Comparison of ENCODE assay signal across 20 cellular contexts in genomic region chr10:101777857-101778145, GRCh38. TPM values are rescaled to one million over a fixed set of nuclear protein-coding genes. Genes with fewer than 3 reads are reported as not detected.
DNase-seq lines count a peak whose midpoint lies in the region; ATAC-seq and TF ChIP-seq lines count a peak whose summit lies in the region.
"Had no signal": no experiment of that assay in that cellular context is flagged by ENCODE, and none has a peak within 500 bp of the region (broad histone marks: within the 10 kb centered on the region; RNA-seq: fewer than 3 reads in every experiment).

No MANE protein-coding gene starts in this region.

- 87 to 91% methylated on average over 1 of the region's 1 CpG for WGBS in testis, 2 donors

- TF ChIP-seq CTCF in natural killer cell (IDR thresholded peaks at IDR 0.05) (no peak), WTC11 (IDR thresholded peaks at IDR 0.05) (no peak), mesothelial cell of epicardium (IDR thresholded peaks at IDR 0.05; ENCODE audit: unreplicated experiment) (no peak), testis (IDR thresholded peaks at IDR 0.05) (no peak)

- no peak overlapping the region for H3K27ac ChIP-seq in testis
- H3K27ac ChIP-seq: esophagus muscularis mucosa, heart left ventricle, SK-N-MC had no signal

- peaks cover 6% of the 10 kb centered on the region for H3K27me3 ChIP-seq in testis

- H3K27ac Mint-ChIP-seq in natural killer cell (no peak overlapping the region), WTC11 (no peak overlapping the region), mesothelial cell of epicardium (no peak overlapping the region)
- no peak overlapping the region for H3K27ac Mint-ChIP-seq in natural killer cell treated with Interleukin-12 subunit alpha and Interleukin-12 subunit beta and Interleukin-15 and Interleukin-18, amount 100 ng/mL, for 72 hours
- H3K27ac Mint-ChIP-seq: activated CD8-positive, alpha-beta T cell treated with anti-CD3 and anti-CD28 coated beads, Interleukin-2, amount 10 ng/mL, durations not matched to agents 7 days and 5 days; dendritic cell treated with granulocyte-macrophage colony-stimulating factor and Interleukin-4, amounts not matched to agents 40 ng/mL and 50 ng/mL, for 4 days had no signal

- H3K9me3 ChIP-seq in testis: no peaks in the 10 kb centered on the region
- H3K9me3 ChIP-seq: esophagus muscularis mucosa, heart left ventricle had no signal

- H3K36me3 Mint-ChIP-seq in natural killer cell (no peaks in the 10 kb centered on the region), WTC11 (no peaks in the 10 kb centered on the region), mesothelial cell of epicardium (peaks cover 8% of the 10 kb centered on the region)
- H3K36me3 Mint-ChIP-seq in natural killer cell treated with Interleukin-12 subunit alpha and Interleukin-12 subunit beta and Interleukin-15 and Interleukin-18, amount 100 ng/mL, for 72 hours: peaks cover 6% of the 10 kb centered on the region

- intact Hi-C loops in natural killer cell (cut with micrococcal nuclease) (no loop called here), testis (cut with DNase I; ENCODE audit: low total_unique reads) (no loop called here)

- H3K9me3 Mint-ChIP-seq in natural killer cell (no peaks in the 10 kb centered on the region), WTC11 (no peaks in the 10 kb centered on the region), mesothelial cell of epicardium (no peaks in the 10 kb centered on the region)
- H3K9me3 Mint-ChIP-seq in natural killer cell treated with Interleukin-12 subunit alpha and Interleukin-12 subunit beta and Interleukin-15 and Interleukin-18, amount 100 ng/mL, for 72 hours: no peaks in the 10 kb centered on the region
- H3K9me3 Mint-ChIP-seq: dendritic cell treated with granulocyte-macrophage colony-stimulating factor and Interleukin-4, amounts not matched to agents 40 ng/mL and 50 ng/mL, for 4 days had no signal

- no peak for TF ChIP-seq POLR2A in testis (IDR thresholded peaks at IDR 0.05)

- no peak overlapping the region for H3K4me3 ChIP-seq in testis
- H3K4me3 ChIP-seq: esophagus muscularis mucosa, heart left ventricle, SK-N-MC had no signal

- peaks cover 41 to 45% of the 10 kb centered on the region in 2 donors for H3K27me3 Mint-ChIP-seq in natural killer cell (ENCODE audit: low read depth in 2 of 2)
- peaks cover 35 to 41% of the 10 kb centered on the region in 2 donors for H3K27me3 Mint-ChIP-seq in natural killer cell treated with Interleukin-12 subunit alpha and Interleukin-12 subunit beta and Interleukin-15 and Interleukin-18, amount 100 ng/mL, for 72 hours
- peaks cover 55% of the 10 kb centered on the region for H3K27me3 Mint-ChIP-seq in WTC11 (ENCODE audit: low read depth)
- H3K27me3 Mint-ChIP-seq in mesothelial cell of epicardium (ENCODE audit: low read depth): peaks cover 73% of the 10 kb centered on the region

- H3K4me1 ChIP-seq in testis: peaks cover 31% of the 10 kb centered on the region

- CTCF ChIA-PET in WTC11 (lab: Charles Lee): interaction anchor here (1.4 to 11.0 kb wide), 2 partner anchors 29 to 175 kb away, joined by 5 to 370 read pairs; no protein-coding TSS in a partner anchor

- no peaks in the 10 kb centered on the region for H3K36me3 ChIP-seq in testis (ENCODE audit: low read depth, missing control alignments)
- H3K36me3 ChIP-seq: esophagus muscularis mucosa, heart left ventricle had no signal

- ATAC-seq in natural killer cell (no peak), WTC11 (no peak), HG02852 (IDR thresholded peaks at IDR 0.05; ENCODE audit: unreplicated experiment) (no peak)
- ATAC-seq in natural killer cell treated with Interleukin-12 subunit alpha and Interleukin-12 subunit beta and Interleukin-15 and Interleukin-18, amount 100 ng/mL, for 72 hours: no peak
- ATAC-seq: activated CD8-positive, alpha-beta T cell treated with anti-CD3 and anti-CD28 coated beads, Interleukin-2, amount 10 ng/mL, durations not matched to agents 7 days and 5 days; heart left ventricle had no signal

- H3K4me3 Mint-ChIP-seq in natural killer cell (peak overlapping the region; percentile 55), WTC11 (peak overlapping the region; percentile 81), mesothelial cell of epicardium (peak overlapping the region; percentile 2)
- no peak overlapping the region for H3K4me3 Mint-ChIP-seq in natural killer cell treated with Interleukin-12 subunit alpha and Interleukin-12 subunit beta and Interleukin-15 and Interleukin-18, amount 100 ng/mL, for 72 hours
- H3K4me3 Mint-ChIP-seq: activated CD8-positive, alpha-beta T cell treated with anti-CD3 and anti-CD28 coated beads, Interleukin-2, amount 10 ng/mL, durations not matched to agents 7 days and 5 days; dendritic cell treated with granulocyte-macrophage colony-stimulating factor and Interleukin-4, amounts not matched to agents 40 ng/mL and 50 ng/mL, for 4 days had no signal

- DNase-seq in natural killer cell (no peak), WTC11 (ENCODE audit: low spot score) (no peak), mesothelial cell of epicardium (ENCODE audit: low spot score in 2 of 2, unreplicated experiment in 2 of 2) (no peak), NOMO-1 (lab: John Stamatoyannopoulos, UW; ENCODE audit: unreplicated experiment in 2 of 2) (no peak), testis (no peak), NCI-H1417 (lab: John Stamatoyannopoulos, UW) (no peak)
- no peak for DNase-seq in natural killer cell treated with Interleukin-12 subunit alpha and Interleukin-12 subunit beta and Interleukin-15 and Interleukin-18, amount 100 ng/mL, for 72 hours (ENCODE audit: low spot score)
- DNase-seq: activated CD8-positive, alpha-beta T cell treated with anti-CD3 and anti-CD28 coated beads, Interleukin-2, amount 10 ng/mL, durations not matched to agents 7 days and 5 days; DMS 273 treated with DMSO at 0.1 percent for 48 hours; heart left ventricle; NCI-H1092 treated with DMSO at 0.1 percent for 48 hours; NCI-H345; stimulated activated CD4-positive, alpha-beta T cell treated with anti-CD3 and anti-CD28 coated beads, Interleukin-1b, Interleukin-23, amount 100 ng/mL, for 48 hours; stimulated activated CD8-positive, alpha-beta memory T cell treated with anti-CD3 and anti-CD28 coated beads, Interleukin-4, amount 100 ng/mL, for 48 hours had no signal

- POLR2A ChIA-PET in WTC11 (lab: Charles Lee): no interaction called here

- H3K4me1 Mint-ChIP-seq in natural killer cell (peaks cover 21 to 49% of the 10 kb centered on the region in 2 donors), WTC11 (peaks cover 60% of the 10 kb centered on the region), mesothelial cell of epicardium (peaks cover 34% of the 10 kb centered on the region)
- H3K4me1 Mint-ChIP-seq in natural killer cell treated with Interleukin-12 subunit alpha and Interleukin-12 subunit beta and Interleukin-15 and Interleukin-18, amount 100 ng/mL, for 72 hours (ENCODE audit: low read depth in 2 of 2): peaks cover 18 to 32% of the 10 kb centered on the region in 2 donors

TF ChIP-seq in WTC11, 78 proteins besides CTCF, POLR2A, EP300 and RAD21:
- TF ChIP-seq GRHL2 (CRISPR knock-in tag; IDR thresholded peaks at IDR 0.05; ENCODE audit: insufficient replicate concordance, severe bottlenecking): no peak
- no peak for TF ChIP-seq ATF1 (CRISPR knock-in tag; IDR thresholded peaks at IDR 0.05)
- TF ChIP-seq GTF2I (CRISPR knock-in tag; conservative IDR thresholded peaks at IDR 0.05): no peak
- no peak for TF ChIP-seq TEAD4 (CRISPR knock-in tag; IDR thresholded peaks at IDR 0.05)

RNA-seq across cellular contexts. Expression of gene FGF8, which starts 1.9 kb away (rescaled TPM):
- total RNA-seq in natural killer cell: not detected
- total RNA-seq in natural killer cell treated with Interleukin-12 subunit alpha and Interleukin-12 subunit beta and Interleukin-15 and Interleukin-18, amount 100 ng/mL, for 72 hours: not detected
- 14.0 to 28.9 TPM (median 16.4 TPM) in 3 replicates for total RNA-seq in WTC11 (2021)
- total RNA-seq in mesothelial cell of epicardium: not detected in 3 replicates
- total RNA-seq in testis: 1 to 10 TPM in 1 of 2 donors, not detected in 1; 1.1 TPM
- polyA plus RNA-seq in testis (ENCODE audit: insufficient read depth, low read depth, low replicate concordance): 0.41 TPM
- total RNA-seq: activated CD8-positive, alpha-beta T cell treated with anti-CD3 and anti-CD28 coated beads, Interleukin-2, amount 10 ng/mL, durations not matched to agents 7 days and 5 days; aorta; esophagus muscularis mucosa; heart left ventricle had no signal
- polyA plus RNA-seq: aorta, heart left ventricle, thymus had no signal

RNA-seq across cellular contexts. Expression of gene NPM3, which starts 5.4 kb away (rescaled TPM):
- total RNA-seq in natural killer cell (1 to 10 TPM; 8.2 to 9.0 (median 8.5) TPM), WTC11 (2021) (223 to 260 TPM (median 229 TPM) in 3 replicates), mesothelial cell of epicardium (42.4 to 45.6 TPM (median 45.2 TPM) in 3 replicates), testis (10 to 100 TPM; 38.9 to 64.5 TPM)
- 100 to 1,000 TPM in 1 of 2 donors, 10 to 100 TPM in 1; 52.5 to 157 TPM for total RNA-seq in natural killer cell treated with Interleukin-12 subunit alpha and Interleukin-12 subunit beta and Interleukin-15 and Interleukin-18, amount 100 ng/mL, for 72 hours
- polyA plus RNA-seq in testis (ENCODE audit: insufficient read depth, low read depth, low replicate concordance): 40.9 TPM

RNA-seq across cellular contexts. Expression of gene OGA, which starts 40.4 kb away (rescaled TPM):
- total RNA-seq in natural killer cell: 100 to 1,000 TPM; 427 to 488 (median 481) TPM
- total RNA-seq in natural killer cell treated with Interleukin-12 subunit alpha and Interleukin-12 subunit beta and Interleukin-15 and Interleukin-18, amount 100 ng/mL, for 72 hours: 100 to 1,000 TPM; 174 to 237 TPM
- total RNA-seq in WTC11 (2021): 110 to 111 TPM (median 110 TPM) in 3 replicates
- total RNA-seq in mesothelial cell of epicardium: 162 to 168 TPM (median 165 TPM) in 3 replicates
- 100 to 1,000 TPM; 161 to 215 TPM for total RNA-seq in testis
- 93.3 TPM for polyA plus RNA-seq in testis (ENCODE audit: insufficient read depth, low read depth, low replicate concordance)
